ENCODE assay signal across 18 cellular contexts in the genomic region with DNA sequence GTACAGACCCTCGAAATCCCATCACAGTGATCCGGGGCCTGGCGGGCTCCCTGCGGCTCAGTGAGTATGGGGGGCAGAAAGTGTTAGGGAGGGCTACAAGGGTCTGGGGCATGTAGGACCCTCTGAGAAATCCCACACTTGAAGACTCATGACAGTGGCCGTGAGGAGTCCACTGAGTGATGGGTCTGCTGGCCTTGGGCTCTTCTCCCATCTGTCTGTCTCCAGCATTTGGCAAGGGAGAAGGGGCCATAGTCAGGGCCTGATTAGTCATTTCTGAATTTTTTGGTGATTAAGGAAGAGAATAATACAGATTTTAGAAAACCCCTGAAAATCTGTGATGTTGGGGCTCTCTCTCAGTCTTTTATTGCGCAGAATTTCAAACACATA. TPM values are rescaled to one million over a fixed set of nuclear protein-coding genes. Genes with fewer than 3 reads are reported as not detected.
A peak's percentile ranks its signal among the peaks of the same experiment; 100 is the strongest.
DNase-seq lines count a peak whose midpoint lies in the region; ATAC-seq and TF ChIP-seq lines count a peak whose summit lies in the region.
"Had no signal": no experiment of that assay in that cellular context is flagged by ENCODE, and none has a peak within 500 bp of the region (broad histone marks: within the 10 kb centered on the region; RNA-seq: fewer than 3 reads in every experiment).

No MANE protein-coding gene starts in this region.

- ATAC-seq in activated CD4-positive, alpha-beta T cell treated with anti-CD3 and anti-CD28 coated beads for 36 hours: no peak
- ATAC-seq in CD4-positive, alpha-beta T cell (ENCODE audit: poor library complexity): no peak
- no peak for ATAC-seq in GM18909 (IDR thresholded peaks at IDR 0.05; ENCODE audit: poor library complexity, unreplicated experiment)
- no peak for ATAC-seq in GM21737 (IDR thresholded peaks at IDR 0.05; ENCODE audit: unreplicated experiment)
- ATAC-seq: lower lobe of right lung, mucosa of descending colon had no signal

- H3K27me3 ChIP-seq in CD4-positive, alpha-beta T cell (ENCODE audit: control insufficient read depth, insufficient read depth, low read length): no peaks in the 10 kb centered on the region
- H3K27me3 ChIP-seq in MM.1S (replicated peaks; ENCODE audit: insufficient read depth, low read length): no peaks in the 10 kb centered on the region
- H3K27me3 ChIP-seq: upper lobe of left lung had no signal

- no peaks in the 10 kb centered on the region for H3K9me3 Mint-ChIP-seq in activated CD4-positive, alpha-beta T cell treated with anti-CD3 and anti-CD28 coated beads for 36 hours (ENCODE audit: low read depth)
- H3K9me3 Mint-ChIP-seq in CD4-positive, alpha-beta T cell: no peaks in the 10 kb centered on the region
- H3K9me3 Mint-ChIP-seq in endothelial cell (ENCODE audit: unreplicated experiment): no peaks in the 10 kb centered on the region
- H3K9me3 Mint-ChIP-seq: H9 had no signal

- H3K4me1 Mint-ChIP-seq in activated CD4-positive, alpha-beta T cell treated with anti-CD3 and anti-CD28 coated beads for 36 hours: peaks cover 53% of the 10 kb centered on the region
- H3K4me1 Mint-ChIP-seq in CD4-positive, alpha-beta T cell (ENCODE audit: low read depth): peaks cover 14% of the 10 kb centered on the region
- peaks cover 6% of the 10 kb centered on the region for H3K4me1 Mint-ChIP-seq in endothelial cell (ENCODE audit: unreplicated experiment)

- no TSS peak for BruUV-seq in OCI-LY7 (replicated peaks; lab: Mats Ljungman, UMichigan)

- peaks cover 79% of the 10 kb centered on the region for H3K36me3 ChIP-seq in OCI-LY7 (ENCODE audit: insufficient read depth, low read length)
- H3K36me3 ChIP-seq in MM.1S (replicated peaks; ENCODE audit: insufficient read depth, low read length): no peaks in the 10 kb centered on the region

- no peaks in the 10 kb centered on the region; the same call in 1 of the 2 replicates for H3F3A ChIP-seq in MM.1S (ENCODE audit: insufficient read depth, low read length)

- peak overlapping the region; percentile 38 for H3K27ac Mint-ChIP-seq in activated CD4-positive, alpha-beta T cell treated with anti-CD3 and anti-CD28 coated beads for 36 hours
- H3K27ac Mint-ChIP-seq in CD4-positive, alpha-beta T cell: peak overlapping the region; percentile 95
- H3K27ac Mint-ChIP-seq in endothelial cell (ENCODE audit: unreplicated experiment): no peak overlapping the region
- H3K27ac Mint-ChIP-seq: H9 had no signal

- no peak overlapping the region for H3K9ac ChIP-seq in MM.1S (ENCODE audit: low read length)

- H3K4me1 ChIP-seq in OCI-LY7 (ENCODE audit: insufficient read depth, low read length, poor library complexity, severe bottlenecking) (peaks cover 25% of the 10 kb centered on the region), MM.1S (ENCODE audit: low read length) (peaks cover 10% of the 10 kb centered on the region)
- H3K4me1 ChIP-seq: Caco-2 had no signal

- H3K9me3 ChIP-seq in CD4-positive, alpha-beta T cell (ENCODE audit: control insufficient read depth, low read length): no peaks in the 10 kb centered on the region
- H3K9me3 ChIP-seq in OCI-LY7 (ENCODE audit: low read length): no peaks in the 10 kb centered on the region
- no peaks in the 10 kb centered on the region for H3K9me3 ChIP-seq in MM.1S (replicated peaks; ENCODE audit: insufficient read depth, low read length)
- H3K9me3 ChIP-seq: Caco-2, lower lobe of right lung, mucosa of descending colon, prostate gland, upper lobe of left lung had no signal

- no peak overlapping the region for H2AFZ ChIP-seq in OCI-LY7 (ENCODE audit: low read length)
- H2AFZ ChIP-seq in MM.1S (ENCODE audit: low read length): no peak overlapping the region

- H4K20me1 ChIP-seq in OCI-LY7 (ENCODE audit: insufficient read depth, low read length): 0 out of 2 replicates have a peak, but pooled peaks cover 6% of the 10 kb centered on the region
- H4K20me1 ChIP-seq in MM.1S (ENCODE audit: insufficient read depth, low read length): no peaks in the 10 kb centered on the region

- peak overlapping the region; percentile 61 for H3K4me3 Mint-ChIP-seq in activated CD4-positive, alpha-beta T cell treated with anti-CD3 and anti-CD28 coated beads for 36 hours
- H3K4me3 Mint-ChIP-seq in CD4-positive, alpha-beta T cell: peak overlapping the region; percentile 73
- H3K4me3 Mint-ChIP-seq in endothelial cell (ENCODE audit: unreplicated experiment): peak overlapping the region; percentile 51

- H3K27ac ChIP-seq in CD4-positive, alpha-beta T cell (ENCODE audit: low read depth, low read length): no peak overlapping the region
- peak overlapping the region; percentile 42 for H3K27ac ChIP-seq in OCI-LY7 (ENCODE audit: low read depth, low read length, poor library complexity, severe bottlenecking)
- H3K27ac ChIP-seq in MM.1S (ENCODE audit: low read length): no peak overlapping the region
- H3K27ac ChIP-seq: lower lobe of right lung, prostate gland had no signal

- H3K9me2 ChIP-seq in OCI-LY7 (ENCODE audit: insufficient read depth, low read length) (no peaks in the 10 kb centered on the region), MM.1S (replicated peaks; ENCODE audit: insufficient read depth, low read length) (no peaks in the 10 kb centered on the region)

- no peaks in the 10 kb centered on the region for H3K27me3 Mint-ChIP-seq in activated CD4-positive, alpha-beta T cell treated with anti-CD3 and anti-CD28 coated beads for 36 hours
- no peaks in the 10 kb centered on the region for H3K27me3 Mint-ChIP-seq in CD4-positive, alpha-beta T cell
- peaks cover 20% of the 10 kb centered on the region for H3K27me3 Mint-ChIP-seq in endothelial cell (ENCODE audit: unreplicated experiment)

- DNase-seq in activated CD4-positive, alpha-beta T cell treated with anti-CD3 and anti-CD28 coated beads for 36 hours: no peak
- no peak for DNase-seq in activated CD4-positive, alpha-beta T cell treated with anti-CD3 and anti-CD28 coated beads for 4 hours
- DNase-seq in CD4-positive, alpha-beta T cell: no peak
- no peak for DNase-seq in OCI-LY7 (ENCODE audit: low spot score)
- no peak for DNase-seq in endothelial cell (ENCODE audit: low spot score)
- DNase-seq in MM.1S: no peak
- DNase-seq: 8988T; Caco-2; effector CD4-positive, alpha-beta T cell; H9; lower lobe of right lung; NCI-H187 treated with DMSO at 0.1 percent for 48 hours; NCI-H526; upper lobe of left lung had no signal

- CTCF ChIA-PET in activated CD4-positive, alpha-beta T cell treated with anti-CD3 and anti-CD28 coated beads for 36 hours (lab: Charles Lee): interaction anchor here (0.7 to 3.3 kb wide), 10 partner anchors 12 to 107 kb away, joined by 3 to 18 read pairs (median 4); no protein-coding TSS in a partner anchor
- CTCF ChIA-PET in CD4-positive, alpha-beta T cell (lab: Charles Lee): no interaction called here
- CTCF ChIA-PET in OCI-LY7 (lab: Charles Lee; ENCODE audit: unreplicated experiment): no interaction called here

- TF ChIP-seq CTCF in CD4-positive, alpha-beta T cell (IDR thresholded peaks at IDR 0.05): no peak
- no peak for TF ChIP-seq CTCF in OCI-LY7 (conservative IDR thresholded peaks at IDR 0.05; ENCODE audit: low read length)
- TF ChIP-seq CTCF in endothelial cell (IDR thresholded peaks at IDR 0.05; ENCODE audit: unreplicated experiment): no peak
- TF ChIP-seq CTCF in MM.1S (IDR thresholded peaks at IDR 0.05; ENCODE audit: low read length): no peak

- H3K4me2 ChIP-seq in OCI-LY7 (ENCODE audit: low read length): peak overlapping the region; percentile 80; the same call in 1 of the 2 replicates
- no peak overlapping the region for H3K4me2 ChIP-seq in MM.1S (ENCODE audit: low read depth, low read length)

- H3K4me3 ChIP-seq in OCI-LY7 (ENCODE audit: low read depth, low read length, poor library complexity, severe bottlenecking) (no peak overlapping the region), MM.1S (ENCODE audit: low read length) (no peak overlapping the region)
- H3K4me3 ChIP-seq: lower lobe of right lung, mucosa of descending colon, prostate gland, upper lobe of left lung had no signal

- intact Hi-C loops in activated CD4-positive, alpha-beta T cell treated with anti-CD3 and anti-CD28 coated beads for 36 hours (cut with DNase I, micrococcal nuclease): loop anchor here in 1 of 2 experiments (5.0 kb wide), 1 partner anchor 108 kb away; no protein-coding TSS in a partner anchor
- intact Hi-C loops in CD4-positive, alpha-beta T cell (cut with DNase I, micrococcal nuclease): loop anchor here in 1 of 2 experiments (2.0 to 10.0 kb wide), 3 partner anchors 15 to 815 kb away; a partner anchor contains a TSS
- intact Hi-C loops in OCI-LY7 (cut with micrococcal nuclease; ENCODE audit: unreplicated experiment): no loop called here

- peaks cover 6% of the 10 kb centered on the region; the same call in 1 of the 2 replicates for H3K79me2 ChIP-seq in OCI-LY7 (ENCODE audit: insufficient read depth, low read depth, low read length)
- peaks cover 7% of the 10 kb centered on the region for H3K79me2 ChIP-seq in MM.1S (ENCODE audit: low read length)

- peaks cover 52% of the 10 kb centered on the region for H3K36me3 Mint-ChIP-seq in activated CD4-positive, alpha-beta T cell treated with anti-CD3 and anti-CD28 coated beads for 36 hours (ENCODE audit: low read depth)
- peaks cover 72% of the 10 kb centered on the region for H3K36me3 Mint-ChIP-seq in CD4-positive, alpha-beta T cell (ENCODE audit: low read depth)
- peaks cover 35% of the 10 kb centered on the region for H3K36me3 Mint-ChIP-seq in endothelial cell (ENCODE audit: low read depth, unreplicated experiment)

- POLR2A ChIA-PET in activated CD4-positive, alpha-beta T cell treated with anti-CD3 and anti-CD28 coated beads for 36 hours (lab: Charles Lee): no interaction called here
- POLR2A ChIA-PET in CD4-positive, alpha-beta T cell (lab: Charles Lee): interaction anchor here (1.0 to 4.7 kb wide), 2 partner anchors 15 to 161 kb away, joined by 3 to 33 read pairs; no protein-coding TSS in a partner anchor
- POLR2A ChIA-PET in OCI-LY7 (lab: Charles Lee): no interaction called here

RNA-seq across cellular contexts. Expression of a gene that starts 4.8 kb away (rescaled TPM):
- 1 to 10 TPM; 3.5 to 5.6 TPM for total RNA-seq in activated CD4-positive, alpha-beta T cell treated with anti-CD3 and anti-CD28 coated beads for 36 hours
- 10 to 100 TPM; 29.3 to 29.6 TPM for total RNA-seq in CD4-positive, alpha-beta T cell
- 0.41 TPM in 1 of 2 replicates, not detected in the other for total RNA-seq in OCI-LY7 (2014; rRNA removed; shearing (Covaris generic))
- total RNA-seq in OCI-LY7 (2022): 3.8 and 4.0 TPM in 2 replicates
- total RNA-seq in endothelial cell (ENCODE audit: unreplicated experiment): 13.6 TPM

RNA-seq across cellular contexts. Expression of a gene that starts 7.2 kb away (rescaled TPM):
- total RNA-seq in activated CD4-positive, alpha-beta T cell treated with anti-CD3 and anti-CD28 coated beads for 36 hours: 10 to 100 TPM; 64.7 to 79.8 TPM
- 10 to 100 TPM; 15.4 to 16.3 TPM for total RNA-seq in CD4-positive, alpha-beta T cell
- total RNA-seq in OCI-LY7 (2014; rRNA removed; shearing (Covaris generic)): 168 and 205 TPM in 2 replicates
- total RNA-seq in OCI-LY7 (2022): 149 and 153 TPM in 2 replicates
- total RNA-seq in endothelial cell (ENCODE audit: unreplicated experiment): 97.9 TPM

RNA-seq across cellular contexts. Expression of a gene that starts 7.7 kb away (rescaled TPM):
- 10 to 100 TPM; 12.5 to 12.6 TPM for total RNA-seq in activated CD4-positive, alpha-beta T cell treated with anti-CD3 and anti-CD28 coated beads for 36 hours
- 1 to 10 TPM; 8.7 TPM for total RNA-seq in CD4-positive, alpha-beta T cell
- total RNA-seq in OCI-LY7 (2014; rRNA removed; shearing (Covaris generic)): 16.9 and 18.1 TPM in 2 replicates
- total RNA-seq in OCI-LY7 (2022): 19.3 and 24.8 TPM in 2 replicates
- 6.4 TPM for total RNA-seq in endothelial cell (ENCODE audit: unreplicated experiment)

RNA-seq across cellular contexts. Expression of a gene that starts 16.1 kb away (rescaled TPM):
- total RNA-seq in activated CD4-positive, alpha-beta T cell treated with anti-CD3 and anti-CD28 coated beads for 36 hours: 10 to 100 TPM; 37.3 to 46.2 TPM
- total RNA-seq in CD4-positive, alpha-beta T cell: 100 to 1,000 TPM; 189 to 191 TPM
- total RNA-seq in OCI-LY7 (2014; rRNA removed; shearing (Covaris generic)): 4.4 and 10.0 TPM in 2 replicates
- total RNA-seq in OCI-LY7 (2022) (46.4 and 62.9 TPM in 2 replicates), endothelial cell (ENCODE audit: unreplicated experiment) (47.4 TPM)

RNA-seq across cellular contexts. Expression of a gene that starts 38.5 kb away (rescaled TPM):
- 100 to 1,000 TPM; 145 to 161 TPM for total RNA-seq in activated CD4-positive, alpha-beta T cell treated with anti-CD3 and anti-CD28 coated beads for 36 hours
- total RNA-seq in CD4-positive, alpha-beta T cell: 100 to 1,000 TPM; 263 to 297 TPM
- total RNA-seq in OCI-LY7 (2014; rRNA removed; shearing (Covaris generic)): 42.5 and 59.6 TPM in 2 replicates
- total RNA-seq in OCI-LY7 (2022) (124 and 126 TPM in 2 replicates), endothelial cell (ENCODE audit: unreplicated experiment) (133 TPM)
